8 cellular contexts compared by ENCODE assay signal in the genomic region with DNA sequence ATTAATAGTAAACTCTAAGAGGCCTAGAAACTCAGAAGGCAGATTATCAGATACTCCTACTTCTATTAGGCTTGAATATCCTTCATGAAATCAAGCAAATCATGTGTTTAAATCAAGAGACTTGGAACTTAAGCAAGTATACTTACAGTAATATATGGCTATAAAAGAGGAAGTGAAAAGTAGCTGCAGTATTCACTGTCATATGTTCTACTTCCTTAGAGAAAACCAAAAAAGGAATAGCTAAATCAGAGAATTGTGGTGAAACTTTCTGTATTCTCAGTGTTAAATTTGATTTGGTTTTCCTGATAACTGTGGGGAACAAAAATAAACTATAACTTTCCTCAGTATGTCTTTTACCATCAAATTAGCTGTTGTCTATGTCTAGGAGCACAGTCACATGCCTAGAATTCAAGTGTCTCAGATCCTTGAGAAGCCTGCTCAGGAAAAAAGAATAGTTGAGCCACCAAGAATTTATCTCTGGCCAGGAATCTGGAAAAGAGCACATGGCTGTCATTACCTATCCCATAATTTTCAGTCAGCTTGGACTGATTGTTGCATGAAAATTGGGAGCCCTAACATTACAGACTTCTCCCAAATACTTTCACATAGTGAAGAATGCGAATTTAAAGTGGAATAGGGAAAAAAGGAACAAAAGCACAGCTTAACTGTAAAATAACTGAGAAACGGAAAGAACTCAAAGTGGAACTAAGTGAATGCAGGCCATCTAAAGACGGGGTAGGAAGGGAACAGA. TPM values are rescaled to one million over a fixed set of nuclear protein-coding genes. Genes with fewer than 3 reads are reported as not detected.
DNase-seq lines count a peak whose midpoint lies in the region; ATAC-seq and TF ChIP-seq lines count a peak whose summit lies in the region.

No MANE protein-coding gene starts in this region.

- no peaks in the 10 kb centered on the region for H3K9me2 ChIP-seq in Karpas-422 (replicated peaks; ENCODE audit: insufficient read depth, low read length)

- H3K4me3 ChIP-seq in GM12865 (ENCODE audit: low read depth, low read length) (peak overlapping the region; percentile 82), Karpas-422 (ENCODE audit: low read length) (peak overlapping the region; percentile 90)

- ATAC-seq in GM21576 (IDR thresholded peaks at IDR 0.05; ENCODE audit: unreplicated experiment): peak; percentile 36
- ATAC-seq in stimulated activated effector memory CD8-positive, alpha-beta T cell treated with anti-CD3 and anti-CD28 coated beads, Interleukin-12 subunit alpha, Interleukin-12 subunit beta, amount 100 ng/mL, for 72 hours: no peak

- H3K4me1 Mint-ChIP-seq in dendritic cell treated with granulocyte-macrophage colony-stimulating factor and Interleukin-4, amounts not matched to agents 40 ng/mL and 50 ng/mL, for 4 days (ENCODE audit: low read depth): peaks cover 39% of the 10 kb centered on the region
- H3K4me1 Mint-ChIP-seq in stimulated activated effector memory CD8-positive, alpha-beta T cell treated with anti-CD3 and anti-CD28 coated beads, Interleukin-12 subunit alpha, Interleukin-12 subunit beta, amount 100 ng/mL, for 72 hours: peaks cover 29% of the 10 kb centered on the region

- peaks cover 11% of the 10 kb centered on the region for H3K36me3 ChIP-seq in Karpas-422 (ENCODE audit: insufficient read depth, low read length)

- H3K27me3 ChIP-seq in Karpas-422 (ENCODE audit: low read length): no peaks in the 10 kb centered on the region

- peak overlapping the region; percentile 95 for H3K4me3 Mint-ChIP-seq in dendritic cell treated with granulocyte-macrophage colony-stimulating factor and Interleukin-4, amounts not matched to agents 40 ng/mL and 50 ng/mL, for 4 days
- H3K4me3 Mint-ChIP-seq in stimulated activated effector memory CD8-positive, alpha-beta T cell treated with anti-CD3 and anti-CD28 coated beads, Interleukin-12 subunit alpha, Interleukin-12 subunit beta, amount 100 ng/mL, for 72 hours: peak overlapping the region; percentile 93

- H4K20me1 ChIP-seq in Karpas-422 (ENCODE audit: insufficient read depth, low read depth, low read length): 0 out of 2 replicates have a peak, but pooled peaks cover 2% of the 10 kb centered on the region

- peaks cover 58% of the 10 kb centered on the region for H3K4me1 ChIP-seq in Karpas-422 (ENCODE audit: low read length)

- H3K79me2 ChIP-seq in Karpas-422 (ENCODE audit: low read length): peaks cover 91% of the 10 kb centered on the region

- peak overlapping the region; percentile 95 for H3K27ac Mint-ChIP-seq in dendritic cell treated with granulocyte-macrophage colony-stimulating factor and Interleukin-4, amounts not matched to agents 40 ng/mL and 50 ng/mL, for 4 days
- H3K27ac Mint-ChIP-seq in stimulated activated effector memory CD8-positive, alpha-beta T cell treated with anti-CD3 and anti-CD28 coated beads, Interleukin-12 subunit alpha, Interleukin-12 subunit beta, amount 100 ng/mL, for 72 hours: peak overlapping the region; percentile 95

- no peak overlapping the region for H2AFZ ChIP-seq in Karpas-422 (ENCODE audit: low read length)

- no peaks in the 10 kb centered on the region for H3K9me3 Mint-ChIP-seq in dendritic cell treated with granulocyte-macrophage colony-stimulating factor and Interleukin-4, amounts not matched to agents 40 ng/mL and 50 ng/mL, for 4 days
- no peaks in the 10 kb centered on the region for H3K9me3 Mint-ChIP-seq in stimulated activated effector memory CD8-positive, alpha-beta T cell treated with anti-CD3 and anti-CD28 coated beads, Interleukin-12 subunit alpha, Interleukin-12 subunit beta, amount 100 ng/mL, for 72 hours

- TF ChIP-seq CTCF in GM12865 (IDR thresholded peaks at IDR 0.05; ENCODE audit: insufficient read depth, low read depth, low read length, missing control alignments): no peak

- peak overlapping the region; percentile 92 for H3K27ac ChIP-seq in Karpas-422 (ENCODE audit: low read length)

- peak overlapping the region; percentile 86 for H3K9ac ChIP-seq in Karpas-422 (ENCODE audit: low read length)

- H3K27me3 Mint-ChIP-seq in dendritic cell treated with granulocyte-macrophage colony-stimulating factor and Interleukin-4, amounts not matched to agents 40 ng/mL and 50 ng/mL, for 4 days: no peaks in the 10 kb centered on the region

- peak overlapping the region; percentile 97 for H3K4me2 ChIP-seq in Karpas-422 (ENCODE audit: low read depth, low read length, poor library complexity, severe bottlenecking)

- DNase-seq in GM12865 (ENCODE audit: low read depth): peak; percentile 54
- peak; percentile 77 for DNase-seq in Karpas-422
- DNase-seq in stimulated activated effector memory CD8-positive, alpha-beta T cell treated with anti-CD3 and anti-CD28 coated beads, Interleukin-12 subunit alpha, Interleukin-12 subunit beta, amount 100 ng/mL, for 72 hours (ENCODE audit: low spot score in 2 of 2): no peak
- DNase-seq in NCI-H226: no peak
- DNase-seq in DMS114 treated with DMSO at 0.1 percent for 48 hours (lab: John Stamatoyannopoulos, UW; ENCODE audit: unreplicated experiment): no peak
- no peak for DNase-seq in NCI-H1417 (lab: John Stamatoyannopoulos, UW)

- intact Hi-C loops in dendritic cell treated with granulocyte-macrophage colony-stimulating factor and Interleukin-4, amounts not matched to agents 40 ng/mL and 50 ng/mL, for 4 days (cut with micrococcal nuclease): loop anchor here (1.0 kb wide), 1 partner anchor 13 kb away; no protein-coding TSS in a partner anchor

- H3K36me3 Mint-ChIP-seq in dendritic cell treated with granulocyte-macrophage colony-stimulating factor and Interleukin-4, amounts not matched to agents 40 ng/mL and 50 ng/mL, for 4 days (ENCODE audit: low read depth): peaks cover 49% of the 10 kb centered on the region
- H3K36me3 Mint-ChIP-seq in stimulated activated effector memory CD8-positive, alpha-beta T cell treated with anti-CD3 and anti-CD28 coated beads, Interleukin-12 subunit alpha, Interleukin-12 subunit beta, amount 100 ng/mL, for 72 hours: peaks cover 53% of the 10 kb centered on the region

- no peaks in the 10 kb centered on the region for H3K9me3 ChIP-seq in Karpas-422 (ENCODE audit: low read length)

RNA-seq across cellular contexts. Expression of a gene that starts 1.7 kb away (rescaled TPM):
- total RNA-seq in Karpas-422 (2014; rRNA removed; shearing (Covaris generic); ENCODE audit: low replicate concordance): 23.5 and 65.1 TPM in 2 replicates

RNA-seq across cellular contexts. Expression of a gene that starts 2.0 kb away (rescaled TPM):
- total RNA-seq in Karpas-422 (2014; rRNA removed; shearing (Covaris generic); ENCODE audit: low replicate concordance): 8.7 and 13.5 TPM in 2 replicates

RNA-seq across cellular contexts. Expression of a gene that starts 56.0 kb away (rescaled TPM):
- total RNA-seq in Karpas-422 (2014; rRNA removed; shearing (Covaris generic); ENCODE audit: low replicate concordance): 33.4 and 36.0 TPM in 2 replicates

RNA-seq across cellular contexts. Expression of a gene that starts 56.1 kb away (rescaled TPM):
- 22.2 and 24.4 TPM in 2 replicates for total RNA-seq in Karpas-422 (2014; rRNA removed; shearing (Covaris generic); ENCODE audit: low replicate concordance)

Comparison
In these comparisons a context has a peak if more than half of its experiments do, and no peak if none do; other contexts are left out.
1. DNase-seq: peak in GM12865 (single experiment) and Karpas-422 (single experiment); none in stimulated activated effector memory CD8-positive, alpha-beta T cell treated with anti-CD3 and anti-CD28 coated beads, Interleukin-12 subunit alpha, Interleukin-12 subunit beta, amount 100 ng/mL, for 72 hours (0 of 2), NCI-H226 (single experiment), DMS114 treated with DMSO at 0.1 percent for 48 hours (single experiment) and NCI-H1417 (0 of 3).